In the genomic region with DNA sequence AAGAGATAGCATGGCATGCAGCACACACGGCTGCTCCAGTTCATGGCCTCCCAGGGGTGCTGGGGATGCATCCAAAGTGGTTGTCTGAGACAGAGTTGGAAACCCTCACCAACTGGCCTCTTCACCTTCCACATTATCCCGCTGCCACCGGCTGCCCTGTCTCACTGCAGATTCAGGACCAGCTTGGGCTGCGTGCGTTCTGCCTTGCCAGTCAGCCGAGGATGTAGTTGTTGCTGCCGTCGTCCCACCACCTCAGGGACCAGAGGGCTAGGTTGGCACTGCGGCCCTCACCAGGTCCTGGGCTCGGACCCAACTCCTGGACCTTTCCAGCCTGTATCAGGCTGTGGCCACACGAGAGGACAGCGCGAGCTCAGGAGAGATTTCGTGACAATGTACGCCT, we compare ENCODE assay signal across 3 cellular contexts.
DNase-seq lines count a peak whose midpoint lies in the region.
"Had no signal": no experiment of that assay in that cellular context is flagged by ENCODE, and none has a peak within 500 bp of the region (broad histone marks: within the 10 kb centered on the region; RNA-seq: fewer than 3 reads in every experiment).

No MANE protein-coding gene starts in this region.

- no peaks in the 10 kb centered on the region for H3K9me3 ChIP-seq in mucosa of rectum (ENCODE audit: control insufficient read depth in 2 of 2, low read length in 2 of 2)

- DNase-seq in NCI-H1092 treated with DMSO at 0.1 percent for 48 hours (lab: John Stamatoyannopoulos, UW): no peak
- DNase-seq: NCI-H1105 had no signal

- H3K4me3 ChIP-seq in mucosa of rectum (ENCODE audit: low read length in 2 of 2): no peak overlapping the region

- no peaks in the 10 kb centered on the region for H3K27me3 ChIP-seq in mucosa of rectum (ENCODE audit: control insufficient read depth in 2 of 2, insufficient read depth in 2 of 2, low read length in 2 of 2)

- H3K4me1 ChIP-seq in mucosa of rectum (ENCODE audit: control insufficient read depth in 2 of 2, insufficient read depth in 2 of 2, low read length in 2 of 2): peaks cover 36 to 38% of the 10 kb centered on the region in 2 donors

- peak overlapping the region; percentile 11 to 56 for H3K27ac ChIP-seq in mucosa of rectum (ENCODE audit: low read depth in 2 of 2, low read length in 2 of 2)

- H3K36me3 ChIP-seq in mucosa of rectum (ENCODE audit: control insufficient read depth in 2 of 2, insufficient read depth in 2 of 2, low read length in 2 of 2): peaks cover 56 to 69% of the 10 kb centered on the region in 2 donors

- H3K9ac ChIP-seq in mucosa of rectum (ENCODE audit: low read depth in 1 of 2, low read length in 2 of 2): peak overlapping the region in 1 of 2 donors; percentile 4
